Comparison of ENCODE assay signal across 2 cellular contexts in genomic region chr17:5131799-5132502, GRCh38. TPM values are rescaled to one million over a fixed set of nuclear protein-coding genes. Genes with fewer than 3 reads are reported as not detected.
"Had no signal": no experiment of that assay in that cellular context is flagged by ENCODE, and none has a peak within 500 bp of the region (broad histone marks: within the 10 kb centered on the region; RNA-seq: fewer than 3 reads in every experiment).

No MANE protein-coding gene starts in this region.

RNA-seq across cellular contexts. Expression of gene USP6, which starts 16.1 kb away (rescaled TPM):
- total RNA-seq: esophagus mucosa, fibroblast of lung had no signal
